11 cellular contexts compared by ENCODE assay signal in the genomic region with DNA sequence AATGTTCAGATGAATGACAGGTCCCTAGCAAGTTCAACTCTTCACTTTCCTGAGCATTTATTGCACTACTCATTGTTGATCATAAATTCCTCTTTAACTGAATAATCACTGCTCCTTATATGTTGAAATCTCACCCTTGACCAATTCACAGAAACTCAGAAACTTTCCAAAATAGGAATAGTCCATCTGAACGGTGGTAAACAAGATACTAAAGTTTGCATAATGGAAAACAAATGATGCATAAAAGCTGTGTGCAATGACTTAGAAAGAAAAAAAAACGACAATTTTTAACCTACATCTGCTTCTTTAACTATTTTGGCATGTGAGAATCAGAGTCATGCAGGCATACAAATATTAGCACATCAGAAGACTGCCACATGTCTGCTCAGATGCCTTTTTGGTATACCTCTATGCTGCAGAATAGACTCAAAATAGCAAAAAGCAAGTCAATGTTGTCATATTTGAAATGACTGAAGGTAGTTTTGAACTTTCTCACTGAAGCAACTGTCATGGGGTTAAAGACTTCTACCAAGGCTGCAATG. TPM values are rescaled to one million over a fixed set of nuclear protein-coding genes. Genes with fewer than 3 reads are reported as not detected.
A peak's percentile ranks its signal among the peaks of the same experiment; 100 is the strongest.
DNase-seq lines count a peak whose midpoint lies in the region; ATAC-seq and TF ChIP-seq lines count a peak whose summit lies in the region.
"Had no signal": no experiment of that assay in that cellular context is flagged by ENCODE, and none has a peak within 500 bp of the region (broad histone marks: within the 10 kb centered on the region; RNA-seq: fewer than 3 reads in every experiment).

No MANE protein-coding gene starts in this region.

- H3K27ac Mint-ChIP-seq in stimulated activated memory B cell treated with anti-CD40 and anti-IgM and Interleukin-4, amounts not matched to agents 10 μg/mL and 1 μg/mL and 100 μg/mL, for 72 hours = no peak overlapping the region
- H3K27ac Mint-ChIP-seq in progenitor cell of endocrine pancreas = no peak overlapping the region
- H3K27ac Mint-ChIP-seq: nephron progenitor cell had no signal

- TF ChIP-seq CTCF in right atrium auricular region (IDR thresholded peaks at IDR 0.05) (no peak), progenitor cell of endocrine pancreas (IDR thresholded peaks at IDR 0.05; ENCODE audit: unreplicated experiment) (no peak)

- H3K4me3 Mint-ChIP-seq in stimulated activated memory B cell treated with anti-CD40 and anti-IgM and Interleukin-4, amounts not matched to agents 10 μg/mL and 1 μg/mL and 100 μg/mL, for 72 hours = no peak overlapping the region
- H3K4me3 Mint-ChIP-seq in progenitor cell of endocrine pancreas (ENCODE audit: low read depth) = no peak overlapping the region
- H3K4me3 Mint-ChIP-seq: nephron progenitor cell had no signal

- H3K4me3 ChIP-seq in right atrium auricular region = no peak overlapping the region
- H3K4me3 ChIP-seq: thoracic aorta had no signal

- H3K9me3 ChIP-seq in right atrium auricular region = peaks cover 0 to 12% of the 10 kb centered on the region in 2 donors
- H3K9me3 ChIP-seq: thoracic aorta had no signal

- no peaks in the 10 kb centered on the region for H3K36me3 ChIP-seq in right atrium auricular region
- H3K36me3 ChIP-seq: thoracic aorta had no signal

- peak; percentile 88 for ATAC-seq in GM19023 (IDR thresholded peaks at IDR 0.05; ENCODE audit: unreplicated experiment)
- ATAC-seq in HG02571 (IDR thresholded peaks at IDR 0.05; ENCODE audit: unreplicated experiment) = peak; percentile 83
- ATAC-seq in HG03439 (IDR thresholded peaks at IDR 0.05; ENCODE audit: unreplicated experiment) = peak; percentile 90
- peak; percentile 64 for ATAC-seq in stimulated activated memory B cell treated with anti-CD40 and anti-IgM and Interleukin-4, amounts not matched to agents 10 μg/mL and 1 μg/mL and 100 μg/mL, for 72 hours

- H3K9me3 Mint-ChIP-seq in stimulated activated memory B cell treated with anti-CD40 and anti-IgM and Interleukin-4, amounts not matched to agents 10 μg/mL and 1 μg/mL and 100 μg/mL, for 72 hours = peaks cover 7% of the 10 kb centered on the region
- peaks cover 5% of the 10 kb centered on the region for H3K9me3 Mint-ChIP-seq in progenitor cell of endocrine pancreas (ENCODE audit: low read depth)

- no peaks in the 10 kb centered on the region for H3K36me3 Mint-ChIP-seq in stimulated activated memory B cell treated with anti-CD40 and anti-IgM and Interleukin-4, amounts not matched to agents 10 μg/mL and 1 μg/mL and 100 μg/mL, for 72 hours
- H3K36me3 Mint-ChIP-seq in progenitor cell of endocrine pancreas (ENCODE audit: insufficient read depth) = no peaks in the 10 kb centered on the region

- no peaks in the 10 kb centered on the region for H3K27me3 Mint-ChIP-seq in stimulated activated memory B cell treated with anti-CD40 and anti-IgM and Interleukin-4, amounts not matched to agents 10 μg/mL and 1 μg/mL and 100 μg/mL, for 72 hours
- H3K27me3 Mint-ChIP-seq in progenitor cell of endocrine pancreas = no peaks in the 10 kb centered on the region

- no peak overlapping the region for H3K27ac ChIP-seq in right atrium auricular region
- H3K27ac ChIP-seq: thoracic aorta had no signal

- peaks cover 24% of the 10 kb centered on the region for H3K4me1 Mint-ChIP-seq in stimulated activated memory B cell treated with anti-CD40 and anti-IgM and Interleukin-4, amounts not matched to agents 10 μg/mL and 1 μg/mL and 100 μg/mL, for 72 hours
- H3K4me1 Mint-ChIP-seq in progenitor cell of endocrine pancreas (ENCODE audit: low read depth) = no peaks in the 10 kb centered on the region
- H3K4me1 Mint-ChIP-seq: nephron progenitor cell had no signal

- no peaks in the 10 kb centered on the region for H3K27me3 ChIP-seq in right atrium auricular region

- H3K4me1 ChIP-seq in right atrium auricular region = no peaks in the 10 kb centered on the region

- no peak for DNase-seq in right atrium auricular region (ENCODE audit: low spot score)
- no peak for DNase-seq in T-helper 2 cell
- no peak for DNase-seq in progenitor cell of endocrine pancreas (ENCODE audit: low spot score, unreplicated experiment)
- DNase-seq: cortex of kidney, NCI-H69, nephron progenitor cell had no signal

RNA-seq across cellular contexts. Expression of a gene that starts 34.8 kb away (rescaled TPM):
- total RNA-seq in right atrium auricular region = not detected
- not detected in 2 replicates for total RNA-seq in progenitor cell of endocrine pancreas
- total RNA-seq: thoracic aorta had no signal
